Comparison of ENCODE assay signal across 8 cellular contexts in the genomic region with DNA sequence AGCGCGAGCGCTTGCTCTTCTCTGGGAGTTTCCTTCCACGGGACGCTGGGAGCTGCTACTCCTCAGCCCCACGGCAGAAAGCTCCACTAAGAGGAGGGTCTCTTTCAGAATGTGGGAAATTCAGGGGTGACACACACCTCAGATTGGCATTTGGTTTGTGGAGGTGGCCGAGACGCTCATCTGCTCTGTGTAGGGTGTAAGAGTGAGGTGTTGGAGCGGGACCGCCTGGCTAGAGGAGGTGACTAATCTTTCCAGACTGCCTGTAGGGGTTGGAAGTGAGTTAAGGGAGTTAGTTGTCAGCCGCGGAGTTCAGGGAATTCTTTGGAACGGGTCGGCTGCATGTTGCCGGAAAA. TPM values are rescaled to one million over a fixed set of nuclear protein-coding genes. Genes with fewer than 3 reads are reported as not detected.
DNase-seq lines count a peak whose midpoint lies in the region; ATAC-seq and TF ChIP-seq lines count a peak whose summit lies in the region.

No MANE protein-coding gene starts in this region.

- TF ChIP-seq POLR2A in ovary (IDR thresholded peaks at IDR 0.05), result no peak

- H3K4me3 Mint-ChIP-seq in activated T-helper 17 cell treated with anti-CD3 and anti-CD28 coated beads, Interleukin-2, amount 50 U/mL, for 72 hours, result peak overlapping the region; percentile 83

- H3K27me3 Mint-ChIP-seq in activated T-helper 17 cell treated with anti-CD3 and anti-CD28 coated beads, Interleukin-2, amount 50 U/mL, for 72 hours, result no peaks in the 10 kb centered on the region

- no peaks in the 10 kb centered on the region for H3K9me3 ChIP-seq in ovary
- H3K9me3 ChIP-seq in aorta (ENCODE audit: control insufficient read depth, low read length), result no peaks in the 10 kb centered on the region

- H3K4me1 Mint-ChIP-seq in activated T-helper 17 cell treated with anti-CD3 and anti-CD28 coated beads, Interleukin-2, amount 50 U/mL, for 72 hours, result peaks cover 35% of the 10 kb centered on the region

- peaks cover 53% of the 10 kb centered on the region for H3K36me3 Mint-ChIP-seq in activated T-helper 17 cell treated with anti-CD3 and anti-CD28 coated beads, Interleukin-2, amount 50 U/mL, for 72 hours (ENCODE audit: low read depth)

- peak; percentile 74 for DNase-seq in AG20443 (ENCODE audit: low spot score)
- peak; percentile 75 for DNase-seq in M059J (ENCODE audit: low read depth)
- DNase-seq in glomerular visceral epithelial cell (ENCODE audit: extremely low spot score), result peak; percentile 72
- DNase-seq in ovary, result peak in 1 of 5 donors; percentile 26
- peak in 1 of 2 donors; percentile 50 for DNase-seq in aorta
- no peak for DNase-seq in midbrain (lab: John Stamatoyannopoulos, UW)

- H3K36me3 ChIP-seq in ovary (no peaks in the 10 kb centered on the region), aorta (ENCODE audit: control insufficient read depth in 1 of 2, insufficient read depth in 2 of 2, low read length in 1 of 2) (no peaks in the 10 kb centered on the region)

- H3K4me1 ChIP-seq in ovary (ENCODE audit: insufficient read depth) (no peaks in the 10 kb centered on the region), aorta (ENCODE audit: control insufficient read depth in 1 of 2, insufficient read depth in 2 of 2, low read length in 2 of 2) (no peaks in the 10 kb centered on the region)

- WGBS in ovary, 3 donors, result 0 to 1% (median 0%) methylated on average over 15 of the region's 15 CpGs
- 0 to 1% methylated on average over 15 of the region's 15 CpGs for WGBS in aorta, 2 donors

- H3K4me3 ChIP-seq in ovary, result peak overlapping the region; percentile 96
- peak overlapping the region; percentile 88 to 97 for H3K4me3 ChIP-seq in aorta (ENCODE audit: low read length in 2 of 2)

- H3K27ac ChIP-seq in ovary (peak overlapping the region in 1 of 2 donors; percentile 51), aorta (ENCODE audit: low read depth in 1 of 2, low read length in 2 of 2) (peak overlapping the region in 1 of 2 donors; percentile 49)

- no peak for TF ChIP-seq EP300 in ovary (IDR thresholded peaks at IDR 0.05)

- peak; percentile 9 for ATAC-seq in GM21360 (IDR thresholded peaks at IDR 0.05; ENCODE audit: unreplicated experiment)
- ATAC-seq in activated T-helper 17 cell treated with anti-CD3 and anti-CD28 coated beads, Interleukin-2, amount 50 U/mL, for 72 hours (replicated peaks), result peak; percentile 50
- peak; percentile 39 for ATAC-seq in aorta (ENCODE audit: low FRiP score)

- H3K27ac Mint-ChIP-seq in activated T-helper 17 cell treated with anti-CD3 and anti-CD28 coated beads, Interleukin-2, amount 50 U/mL, for 72 hours, result peak overlapping the region; percentile 73

- intact Hi-C loops in ovary (cut with DNase I), result no loop called here
- intact Hi-C loops in aorta (cut with DNase I), result no loop called here

- H3K9me3 Mint-ChIP-seq in activated T-helper 17 cell treated with anti-CD3 and anti-CD28 coated beads, Interleukin-2, amount 50 U/mL, for 72 hours, result no peaks in the 10 kb centered on the region

- H3K27me3 ChIP-seq in ovary (no peaks in the 10 kb centered on the region), aorta (ENCODE audit: control insufficient read depth in 1 of 2, insufficient read depth in 2 of 2, low read length in 1 of 2) (no peaks in the 10 kb centered on the region)

- no peak for TF ChIP-seq CTCF in ovary (IDR thresholded peaks at IDR 0.05)

RNA-seq across cellular contexts. Expression of a gene that starts 0.7 kb away (rescaled TPM):
- total RNA-seq in M059J (2014; rRNA removed; shearing (Covaris generic)), result 70.0 and 102 TPM in 2 replicates
- 100 to 1,000 TPM; 108 to 161 TPM for total RNA-seq in activated T-helper 17 cell treated with anti-CD3 and anti-CD28 coated beads, Interleukin-2, amount 50 U/mL, for 72 hours
- total RNA-seq in ovary (10 to 100 TPM; 31.2 to 83.0 (median 63.2) TPM), aorta (10 to 100 TPM; 59.6 to 64.1 TPM)
- polyA plus RNA-seq in ovary (10 to 100 TPM; 20.1 to 49.2 TPM), aorta (10 to 100 TPM; 17.4 to 47.2 TPM)

RNA-seq across cellular contexts. Expression of a gene that starts 41.7 kb away (rescaled TPM):
- total RNA-seq in M059J (2014; rRNA removed; shearing (Covaris generic)), result 2.8 and 3.7 TPM in 2 replicates
- total RNA-seq in activated T-helper 17 cell treated with anti-CD3 and anti-CD28 coated beads, Interleukin-2, amount 50 U/mL, for 72 hours, result 10 to 100 TPM in 1 of 2 donors, 1 to 10 TPM in 1; 3.6 to 13.0 TPM
- total RNA-seq in ovary, result 1 to 10 TPM in 6 of 7 donors, under 1 TPM in 1; 0.69 to 4.1 (median 2.1) TPM
- polyA plus RNA-seq in ovary, result 1 to 10 TPM; 1.3 to 1.8 TPM
- 1 to 10 TPM in 1 of 2 donors, under 1 TPM in 1; 0.90 to 1.0 TPM for total RNA-seq in aorta
- polyA plus RNA-seq in aorta, result under 1 TPM; under 0.01 to 0.43 TPM
